9 cellular contexts compared by ENCODE assay signal in the genomic region with DNA sequence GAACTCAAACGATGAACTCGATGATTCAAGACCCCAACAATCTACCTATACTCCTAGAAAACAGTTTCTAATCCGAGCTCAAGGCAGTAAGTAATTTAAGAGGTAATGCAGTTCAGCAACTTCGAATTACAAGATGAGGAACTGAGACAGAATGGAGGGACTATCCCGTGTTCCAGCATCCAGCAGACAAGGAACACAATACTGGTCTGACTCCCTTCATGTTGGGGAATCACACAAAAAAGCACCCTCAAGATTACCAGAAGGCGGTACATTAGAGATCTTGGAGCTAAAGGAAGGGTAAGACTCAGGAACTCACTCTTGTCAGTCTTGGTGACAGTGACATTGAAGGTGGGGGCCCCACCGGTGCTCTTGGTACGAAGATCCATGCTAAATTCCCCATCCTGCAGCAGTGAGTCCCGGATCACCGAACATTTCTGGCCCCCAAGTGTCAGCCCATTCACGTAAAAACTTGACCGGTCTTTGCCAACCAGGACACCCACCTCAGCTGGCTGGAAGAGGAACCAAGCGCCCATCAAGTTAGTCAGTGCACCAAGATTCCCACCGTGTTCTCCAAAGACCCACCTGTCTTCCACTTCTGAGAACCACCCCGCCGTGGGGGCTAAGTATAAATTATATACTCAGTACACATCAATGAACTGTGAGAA. TPM values are rescaled to one million over a fixed set of nuclear protein-coding genes. Genes with fewer than 3 reads are reported as not detected.
DNase-seq lines count a peak whose midpoint lies in the region; ATAC-seq, FAIRE-seq and TF ChIP-seq lines count a peak whose summit lies in the region.
"Had no signal": no experiment of that assay in that cellular context is flagged by ENCODE, and none has a peak within 500 bp of the region (broad histone marks: within the 10 kb centered on the region; RNA-seq: fewer than 3 reads in every experiment).

No MANE protein-coding gene starts in this region.

- peak overlapping the region; percentile 99 for H3K27ac ChIP-seq in A549

- CTCF ChIA-PET in A549 (lab: Yijun Ruan, JAX): interaction anchor here (1.0 to 3.7 kb wide), 5 partner anchors 16 to 51 kb away, joined by 3 to 17 read pairs (median 4); a partner anchor contains a TSS
- CTCF ChIA-PET in MCF 10A (lab: Yijun Ruan, JAX): interaction anchor here (0.6 to 1.7 kb wide), 5 partner anchors 37 to 251 kb away, joined by 3 to 5 read pairs (median 5); a partner anchor contains a TSS

- H3K9me3 ChIP-seq in A549: no peaks in the 10 kb centered on the region

- peaks cover 61% of the 10 kb centered on the region for H3K4me1 ChIP-seq in A549

- no peak for TF ChIP-seq POLR2A in A549 (IDR thresholded peaks at IDR 0.05; ENCODE audit: low read length)

- DNase-seq in A549 (ENCODE audit: low read depth in 1 of 2, low spot score in 1 of 2): no peak
- DNase-seq in HFFc6: no peak
- no peak for DNase-seq in MCF 10A (ENCODE audit: unreplicated experiment)
- DNase-seq in mesothelial cell of epicardium (ENCODE audit: low spot score in 2 of 2, unreplicated experiment in 2 of 2): no peak
- DNase-seq in RPMI8226: no peak
- DNase-seq in DMS 273 treated with DMSO at 0.1 percent for 48 hours (lab: John Stamatoyannopoulos, UW): no peak
- no peak for DNase-seq in NCI-H510A treated with DMSO at 0.1 percent for 48 hours (lab: John Stamatoyannopoulos, UW)
- DNase-seq in NCI-H2081 (lab: John Stamatoyannopoulos, UW): no peak
- DNase-seq: SHP77 treated with DMSO at 0.1 percent for 48 hours had no signal

- peaks cover 55% of the 10 kb centered on the region for H3K36me3 Mint-ChIP-seq in HFFc6 (ENCODE audit: low read depth)
- peaks cover 56% of the 10 kb centered on the region for H3K36me3 Mint-ChIP-seq in MCF 10A (ENCODE audit: insufficient read depth, unreplicated experiment)
- peaks cover 8% of the 10 kb centered on the region for H3K36me3 Mint-ChIP-seq in mesothelial cell of epicardium

- peaks cover 69% of the 10 kb centered on the region for H3K4me1 Mint-ChIP-seq in HFFc6 (ENCODE audit: low read depth)
- H3K4me1 Mint-ChIP-seq in MCF 10A (ENCODE audit: insufficient read depth, unreplicated experiment): peaks cover 63% of the 10 kb centered on the region
- H3K4me1 Mint-ChIP-seq in mesothelial cell of epicardium: peaks cover 42% of the 10 kb centered on the region

- H3K4me2 ChIP-seq in A549: peak overlapping the region; percentile 99

- peaks cover 11% of the 10 kb centered on the region for H3K27me3 Mint-ChIP-seq in HFFc6 (ENCODE audit: insufficient read depth)
- H3K27me3 Mint-ChIP-seq in MCF 10A (ENCODE audit: insufficient read depth, unreplicated experiment): no peaks in the 10 kb centered on the region
- H3K27me3 Mint-ChIP-seq in mesothelial cell of epicardium (ENCODE audit: low read depth): no peaks in the 10 kb centered on the region

- no peak for TF ChIP-seq EP300 in A549 (IDR thresholded peaks at IDR 0.05)

- H3K4me3 ChIP-seq in A549: peak overlapping the region; percentile 98

- peak overlapping the region; percentile 91 for H3K4me3 Mint-ChIP-seq in HFFc6
- peak overlapping the region; percentile 74 for H3K4me3 Mint-ChIP-seq in MCF 10A (ENCODE audit: unreplicated experiment)
- H3K4me3 Mint-ChIP-seq in mesothelial cell of epicardium: peak overlapping the region; percentile 93

- FAIRE-seq in A549 (lab: Jason Lieb, UNC): no peak

- H3K27ac Mint-ChIP-seq in HFFc6 (peak overlapping the region; percentile 91), MCF 10A (ENCODE audit: low read depth, unreplicated experiment) (peak overlapping the region; percentile 93), mesothelial cell of epicardium (peak overlapping the region; percentile 93)

- intact Hi-C loops in MCF 10A (cut with micrococcal nuclease): no loop called here

- TF ChIP-seq CTCF in A549 (IDR thresholded peaks at IDR 0.05): no peak
- no peak for TF ChIP-seq CTCF in HFFc6 (IDR thresholded peaks at IDR 0.05)
- TF ChIP-seq CTCF in MCF 10A (IDR thresholded peaks at IDR 0.05; ENCODE audit: unreplicated experiment): no peak
- no peak for TF ChIP-seq CTCF in mesothelial cell of epicardium (IDR thresholded peaks at IDR 0.05; ENCODE audit: unreplicated experiment)

- no peaks in the 10 kb centered on the region for H3K9me3 Mint-ChIP-seq in HFFc6
- H3K9me3 Mint-ChIP-seq in MCF 10A (ENCODE audit: unreplicated experiment): no peaks in the 10 kb centered on the region
- no peaks in the 10 kb centered on the region for H3K9me3 Mint-ChIP-seq in mesothelial cell of epicardium

- POLR2A ChIA-PET in A549 (lab: Yijun Ruan, JAX): interaction anchor here (5.3 kb wide), 1 partner anchor 21 kb away, joined by 67 read pairs; a partner anchor contains a TSS
- POLR2A ChIA-PET in MCF 10A (lab: Yijun Ruan, JAX): interaction anchor here (0.7 to 21.5 kb wide), 10 partner anchors 12 to 236 kb away, joined by 3 to 639 read pairs (median 6); a partner anchor contains a TSS

- no peak for TF ChIP-seq RAD21 in A549 (conservative IDR thresholded peaks at IDR 0.05 in 1 of 2, IDR thresholded peaks at IDR 0.05 in 1 of 2)

- 4% methylated on average over 16 of the region's 16 CpGs for WGBS in A549 (ENCODE audit: missing lambda C conversion rate)

- BruUV-seq in MCF 10A (replicated peaks; lab: Mats Ljungman, UMichigan): TSS peak; percentile 60

- ATAC-seq in A549: no peak

TF ChIP-seq in A549, 52 proteins besides CTCF, POLR2A, EP300 and RAD21 (continues in another document):
- no peak for TF ChIP-seq MYC (IDR thresholded peaks at IDR 0.05; ENCODE audit: borderline replicate concordance, low read length)
- no peak for TF ChIP-seq ZC3H11A (IDR thresholded peaks at IDR 0.05)
- no peak for TF ChIP-seq FOSL2 (IDR thresholded peaks at IDR 0.05)
- no peak for TF ChIP-seq FOSL2 (CRISPR knock-in tag; IDR thresholded peaks at IDR 0.05)
- TF ChIP-seq CBX2 (IDR thresholded peaks at IDR 0.05; ENCODE audit: borderline replicate concordance, low read depth): no peak
- TF ChIP-seq, protein P1, sequence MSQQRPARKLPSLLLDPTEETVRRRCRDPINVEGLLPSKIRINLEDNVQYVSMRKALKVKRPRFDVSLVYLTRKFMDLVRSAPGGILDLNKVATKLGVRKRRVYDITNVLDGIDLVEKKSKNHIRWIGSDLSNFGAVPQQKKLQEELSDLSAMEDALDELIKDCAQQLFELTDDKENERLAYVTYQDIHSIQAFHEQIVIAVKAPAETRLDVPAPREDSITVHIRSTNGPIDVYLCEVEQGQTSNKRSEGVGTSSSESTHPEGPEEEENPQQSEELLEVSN (IDR thresholded peaks at IDR 0.05; ENCODE audit: borderline replicate concordance, low read depth): no peak

RNA-seq across cellular contexts. Expression of a gene that starts 1.9 kb away (rescaled TPM):
- polyA plus RNA-seq in A549 (2011; rRNA removed) (1,417 and 1,732 TPM in 2 replicates), A549 (2017; fragmentation: RNase III; extraction: RNeasy Plus Mini Kit Qiagen cat#74134 plus additional on column Dnase treatment) (3,195 to 3,341 TPM (median 3,230 TPM) in 3 replicates)
- polyA plus RNA-seq in A549 (2012; cell fraction: cytosol; rRNA removed): 3,514 and 3,904 TPM in 2 replicates
- polyA plus RNA-seq in A549 (2012; cell fraction: nucleus; rRNA removed): 1,698 and 2,342 TPM in 2 replicates
- polyA minus RNA-seq in A549 (2011; rRNA and poly(A)+ RNA removed): 1,279 and 1,360 TPM in 2 replicates
- 1,000 to 10,000 TPM; 1,630 to 1,970 (median 1,832) TPM for total RNA-seq in HFFc6 (2021; fragmentation: NEBNext Ultra II Directional; extraction: Animal tissue kit (Norgen Biotek cat#: 25700))
- total RNA-seq in MCF 10A (2022) (1,010 and 1,106 TPM in 2 replicates), mesothelial cell of epicardium (357 to 377 TPM (median 370 TPM) in 3 replicates)

RNA-seq across cellular contexts. Expression of a gene that starts 4.5 kb away (rescaled TPM):
- polyA plus RNA-seq in A549 (2011; rRNA removed): 52.5 and 53.5 TPM in 2 replicates
- polyA plus RNA-seq in A549 (2012; cell fraction: cytosol; rRNA removed): 56.8 and 60.6 TPM in 2 replicates
- polyA plus RNA-seq in A549 (2012; cell fraction: nucleus; rRNA removed): 195 and 252 TPM in 2 replicates
- polyA plus RNA-seq in A549 (2017; fragmentation: RNase III; extraction: RNeasy Plus Mini Kit Qiagen cat#74134 plus additional on column Dnase treatment): 79.0 to 109 TPM (median 102 TPM) in 3 replicates
- 35.8 and 39.2 TPM in 2 replicates for polyA minus RNA-seq in A549 (2011; rRNA and poly(A)+ RNA removed)
- total RNA-seq in HFFc6 (2021; fragmentation: NEBNext Ultra II Directional; extraction: Animal tissue kit (Norgen Biotek cat#: 25700)): 1 to 10 TPM; 1.9 to 4.6 (median 3.2) TPM
- total RNA-seq in MCF 10A (2022): 19.0 and 20.2 TPM in 2 replicates
- 21.2 to 25.3 TPM (median 22.4 TPM) in 3 replicates for total RNA-seq in mesothelial cell of epicardium

RNA-seq across cellular contexts. Expression of a gene that starts 6.4 kb away (rescaled TPM):
- polyA plus RNA-seq in A549 (2011; rRNA removed) (98.7 and 110 TPM in 2 replicates), A549 (2017; fragmentation: RNase III; extraction: RNeasy Plus Mini Kit Qiagen cat#74134 plus additional on column Dnase treatment) (83.9 to 93.7 TPM (median 86.4 TPM) in 3 replicates)
- polyA plus RNA-seq in A549 (2012; cell fraction: cytosol; rRNA removed): 99.0 and 115 TPM in 2 replicates
- polyA plus RNA-seq in A549 (2012; cell fraction: nucleus; rRNA removed): 101 and 111 TPM in 2 replicates
- polyA minus RNA-seq in A549 (2011; rRNA and poly(A)+ RNA removed): 92.2 and 126 TPM in 2 replicates
- total RNA-seq in HFFc6 (2021; fragmentation: NEBNext Ultra II Directional; extraction: Animal tissue kit (Norgen Biotek cat#: 25700)): 100 to 1,000 TPM in 3 of 6 experiments, 10 to 100 TPM in 3; 88.3 to 122 (median 97.6) TPM
- total RNA-seq in MCF 10A (2022) (100.0 and 109 TPM in 2 replicates), mesothelial cell of epicardium (72.3 to 74.6 TPM (median 73.1 TPM) in 3 replicates)

RNA-seq across cellular contexts. Expression of a gene that starts 6.6 kb away (rescaled TPM):
- polyA plus RNA-seq in A549 (2011; rRNA removed) (60.2 and 64.4 TPM in 2 replicates), A549 (2017; fragmentation: RNase III; extraction: RNeasy Plus Mini Kit Qiagen cat#74134 plus additional on column Dnase treatment) (64.4 to 69.2 TPM (median 67.9 TPM) in 3 replicates)
- polyA plus RNA-seq in A549 (2012; cell fraction: cytosol; rRNA removed): 141 and 164 TPM in 2 replicates
- polyA plus RNA-seq in A549 (2012; cell fraction: nucleus; rRNA removed): 186 and 187 TPM in 2 replicates
- polyA minus RNA-seq in A549 (2011; rRNA and poly(A)+ RNA removed): 72.7 and 84.1 TPM in 2 replicates
- total RNA-seq in HFFc6 (2021; fragmentation: NEBNext Ultra II Directional; extraction: Animal tissue kit (Norgen Biotek cat#: 25700)): 10 to 100 TPM; 61.9 to 78.6 (median 64.4) TPM
- total RNA-seq in MCF 10A (2022) (46.8 and 54.5 TPM in 2 replicates), mesothelial cell of epicardium (52.5 to 54.2 TPM (median 53.9 TPM) in 3 replicates)

RNA-seq across cellular contexts. Expression of a gene that starts 14.4 kb away (rescaled TPM):
- polyA plus RNA-seq in A549 (2011; rRNA removed) (not detected in 2 replicates), A549 (2017; fragmentation: RNase III; extraction: RNeasy Plus Mini Kit Qiagen cat#74134 plus additional on column Dnase treatment) (not detected in 3 replicates)
- polyA plus RNA-seq in A549 (2012; cell fraction: cytosol; rRNA removed): not detected in 2 replicates
- not detected in 2 replicates for polyA plus RNA-seq in A549 (2012; cell fraction: nucleus; rRNA removed)
- not detected in 2 replicates for polyA minus RNA-seq in A549 (2011; rRNA and poly(A)+ RNA removed)
- total RNA-seq in HFFc6 (2021; fragmentation: NEBNext Ultra II Directional; extraction: Animal tissue kit (Norgen Biotek cat#: 25700)): not detected
- total RNA-seq in MCF 10A (2022) (not detected in 2 replicates), mesothelial cell of epicardium (not detected in 3 replicates)
